In the genomic region with DNA sequence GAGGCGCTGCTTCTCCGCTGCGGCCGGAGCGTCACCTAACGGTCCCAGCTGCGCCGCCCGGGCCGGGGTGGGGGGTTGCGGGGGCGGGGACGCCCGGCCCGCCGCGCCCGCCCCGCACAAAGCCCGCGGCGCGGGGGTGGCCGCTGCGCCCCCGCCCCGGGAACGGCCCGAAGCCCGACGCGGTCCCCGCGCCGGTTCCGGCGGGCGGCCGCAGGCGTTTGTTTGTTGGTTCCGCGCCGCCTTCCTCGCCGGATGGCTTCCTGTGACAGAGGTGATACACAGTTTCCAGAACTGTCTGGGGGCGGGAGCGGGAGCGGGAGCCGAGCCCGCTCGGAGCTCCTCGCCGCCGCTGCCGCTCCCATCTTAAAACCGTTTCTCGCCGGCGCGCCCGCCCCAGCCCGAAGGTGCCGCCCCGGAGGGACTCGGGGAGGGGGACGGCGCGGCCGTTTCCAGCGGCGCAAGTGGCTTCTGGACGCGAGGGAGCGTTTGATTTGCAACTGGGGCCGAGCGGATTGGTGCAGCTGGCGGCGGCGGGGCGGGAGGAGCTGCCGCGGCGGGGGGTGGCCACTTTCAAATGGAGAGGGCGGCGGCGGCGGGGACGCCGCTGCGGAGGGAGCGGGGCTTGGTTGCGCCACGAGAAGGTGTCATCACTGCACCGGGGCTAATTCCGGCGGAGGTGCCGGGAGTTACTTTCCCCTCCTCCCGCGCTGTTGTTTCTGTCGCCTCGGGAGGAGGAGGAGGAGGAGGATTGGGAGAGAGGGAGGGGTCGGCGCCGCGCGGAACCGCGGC, we compare ENCODE assay signal across 8 cellular contexts. TPM values are rescaled to one million over a fixed set of nuclear protein-coding genes. Genes with fewer than 3 reads are reported as not detected.
DNase-seq lines count a peak whose midpoint lies in the region; ATAC-seq and TF ChIP-seq lines count a peak whose summit lies in the region.

No MANE protein-coding gene starts in this region.

- H3K27ac Mint-ChIP-seq in activated T-helper 2 cell treated with anti-CD3 and anti-CD28 coated beads, Interferon-gamma antibody, Interleukin-2, Interleukin-4, amounts not matched to agents 10 μg/mL and 5 μg/mL and 100 μg/mL, durations not matched to agents 14 hours and 24 hours and 36 hours, result peak overlapping the region; percentile 90
- peak overlapping the region; percentile 71 for H3K27ac Mint-ChIP-seq in nephron progenitor cell
- peak overlapping the region; percentile 99 to 100 for H3K27ac Mint-ChIP-seq in stimulated activated naive CD8-positive, alpha-beta T cell treated with anti-CD3 and anti-CD28 coated beads, Interleukin-15, amount 100 ng/mL, for 72 hours

- intact Hi-C loops in activated T-helper 2 cell treated with anti-CD3 and anti-CD28 coated beads, Interferon-gamma antibody, Interleukin-2, Interleukin-4, amounts not matched to agents 10 μg/mL and 5 μg/mL and 100 μg/mL, durations not matched to agents 14 hours and 24 hours and 36 hours (cut with micrococcal nuclease), result loop anchor here (1.0 to 2.0 kb wide), 5 partner anchors 52 to 931 kb away; partner anchors contain the start of genes ABHD18, MFSD8, PLK4 and SCLT1

- peak overlapping the region; percentile 95 for H3K4me3 ChIP-seq in fibroblast of pulmonary artery (replicated peaks; ENCODE audit: low read depth, low read length)

- peaks cover 7% of the 10 kb centered on the region for H3K36me3 Mint-ChIP-seq in activated T-helper 2 cell treated with anti-CD3 and anti-CD28 coated beads, Interferon-gamma antibody, Interleukin-2, Interleukin-4, amounts not matched to agents 10 μg/mL and 5 μg/mL and 100 μg/mL, durations not matched to agents 14 hours and 24 hours and 36 hours (ENCODE audit: low read depth)
- peaks cover 10% of the 10 kb centered on the region for H3K36me3 Mint-ChIP-seq in nephron progenitor cell (ENCODE audit: low read depth)

- TF ChIP-seq CTCF in fibroblast of pulmonary artery (IDR thresholded peaks at IDR 0.05; ENCODE audit: low read length, missing control alignments), result no peak
- no peak for TF ChIP-seq CTCF in nephron progenitor cell (IDR thresholded peaks at IDR 0.05)

- peak overlapping the region; percentile 96 for H3K4me3 Mint-ChIP-seq in activated T-helper 2 cell treated with anti-CD3 and anti-CD28 coated beads, Interferon-gamma antibody, Interleukin-2, Interleukin-4, amounts not matched to agents 10 μg/mL and 5 μg/mL and 100 μg/mL, durations not matched to agents 14 hours and 24 hours and 36 hours (ENCODE audit: low read depth)
- H3K4me3 Mint-ChIP-seq in nephron progenitor cell, result peak overlapping the region; percentile 84
- peak overlapping the region; percentile 96 to 100 for H3K4me3 Mint-ChIP-seq in stimulated activated naive CD8-positive, alpha-beta T cell treated with anti-CD3 and anti-CD28 coated beads, Interleukin-15, amount 100 ng/mL, for 72 hours

- no peaks in the 10 kb centered on the region for H3K27me3 Mint-ChIP-seq in activated T-helper 2 cell treated with anti-CD3 and anti-CD28 coated beads, Interferon-gamma antibody, Interleukin-2, Interleukin-4, amounts not matched to agents 10 μg/mL and 5 μg/mL and 100 μg/mL, durations not matched to agents 14 hours and 24 hours and 36 hours (ENCODE audit: low read depth)
- peaks cover 22% of the 10 kb centered on the region for H3K27me3 Mint-ChIP-seq in nephron progenitor cell (ENCODE audit: low read depth, poor library complexity)
- no peaks in the 10 kb centered on the region for H3K27me3 Mint-ChIP-seq in stimulated activated naive CD8-positive, alpha-beta T cell treated with anti-CD3 and anti-CD28 coated beads, Interleukin-15, amount 100 ng/mL, for 72 hours

- peaks cover 19% of the 10 kb centered on the region for H3K4me1 Mint-ChIP-seq in activated T-helper 2 cell treated with anti-CD3 and anti-CD28 coated beads, Interferon-gamma antibody, Interleukin-2, Interleukin-4, amounts not matched to agents 10 μg/mL and 5 μg/mL and 100 μg/mL, durations not matched to agents 14 hours and 24 hours and 36 hours (ENCODE audit: low read depth)
- peaks cover 28% of the 10 kb centered on the region for H3K4me1 Mint-ChIP-seq in nephron progenitor cell
- H3K4me1 Mint-ChIP-seq in stimulated activated naive CD8-positive, alpha-beta T cell treated with anti-CD3 and anti-CD28 coated beads, Interleukin-15, amount 100 ng/mL, for 72 hours, result peaks cover 38% of the 10 kb centered on the region

- peak; percentile 62 for ATAC-seq in stimulated activated naive CD8-positive, alpha-beta T cell treated with anti-CD3 and anti-CD28 coated beads, Interleukin-15, amount 100 ng/mL, for 72 hours

- peak; percentile 93 for DNase-seq in ELF-1 (ENCODE audit: low read depth, low spot score)
- peak; percentile 43 for DNase-seq in GOT3 (lab: John Stamatoyannopoulos, UW)
- DNase-seq in Kasumi-1 (lab: John Stamatoyannopoulos, UW), result peak; percentile 79 to 84
- DNase-seq in RPMI8226, result peak; percentile 86
- DNase-seq in activated T-helper 2 cell treated with anti-CD3 and anti-CD28 coated beads, Interferon-gamma antibody, Interleukin-2, Interleukin-4, amounts not matched to agents 10 μg/mL and 5 μg/mL and 100 μg/mL, durations not matched to agents 14 hours and 24 hours and 36 hours (ENCODE audit: low spot score), result peak; percentile 84
- DNase-seq in fibroblast of pulmonary artery (ENCODE audit: low read depth), result peak; percentile 90
- DNase-seq in nephron progenitor cell, result peak; percentile 87
- DNase-seq in stimulated activated naive CD8-positive, alpha-beta T cell treated with anti-CD3 and anti-CD28 coated beads, Interleukin-15, amount 100 ng/mL, for 72 hours, result peak; percentile 84 to 89

- H3K9me3 Mint-ChIP-seq in activated T-helper 2 cell treated with anti-CD3 and anti-CD28 coated beads, Interferon-gamma antibody, Interleukin-2, Interleukin-4, amounts not matched to agents 10 μg/mL and 5 μg/mL and 100 μg/mL, durations not matched to agents 14 hours and 24 hours and 36 hours, result no peaks in the 10 kb centered on the region
- H3K9me3 Mint-ChIP-seq in nephron progenitor cell, result no peaks in the 10 kb centered on the region
- H3K9me3 Mint-ChIP-seq in stimulated activated naive CD8-positive, alpha-beta T cell treated with anti-CD3 and anti-CD28 coated beads, Interleukin-15, amount 100 ng/mL, for 72 hours, result no peaks in the 10 kb centered on the region

RNA-seq across cellular contexts. Expression of gene JADE1, which starts 2.3 kb away (rescaled TPM):
- 33.6 and 37.8 TPM in 2 replicates for total RNA-seq in activated T-helper 2 cell treated with anti-CD3 and anti-CD28 coated beads, Interferon-gamma antibody, Interleukin-2, Interleukin-4, amounts not matched to agents 10 μg/mL and 5 μg/mL and 100 μg/mL, durations not matched to agents 14 hours and 24 hours and 36 hours

Comparison
In these comparisons a context has a peak if more than half of its experiments do, and no peak if none do; other contexts are left out.
1. Peak in every context shown above with its lines: DNase-seq, ATAC-seq and H3K4me3 ChIP-seq.
2. DNase-seq: peak in every context shown above with its lines; median percentile 93 in ELF-1; 90 in fibroblast of pulmonary artery; 87 in nephron progenitor cell; 86 in stimulated activated naive CD8-positive, alpha-beta T cell treated with anti-CD3 and anti-CD28 coated beads, Interleukin-15, amount 100 ng/mL, for 72 hours; 86 in RPMI8226; 84 in activated T-helper 2 cell treated with anti-CD3 and anti-CD28 coated beads, Interferon-gamma antibody, Interleukin-2, Interleukin-4, amounts not matched to agents 10 μg/mL and 5 μg/mL and 100 μg/mL, durations not matched to agents 14 hours and 24 hours and 36 hours; 82 in Kasumi-1; 43 in GOT3.